13 cellular contexts compared by ENCODE assay signal in genomic region chr2:239348563-239349447, GRCh38. TPM values are rescaled to one million over a fixed set of nuclear protein-coding genes. Genes with fewer than 3 reads are reported as not detected.
DNase-seq lines count a peak whose midpoint lies in the region; TF ChIP-seq lines count a peak whose summit lies in the region.
"Had no signal": no experiment of that assay in that cellular context is flagged by ENCODE, and none has a peak within 500 bp of the region (broad histone marks: within the 10 kb centered on the region; RNA-seq: fewer than 3 reads in every experiment).

No MANE protein-coding gene starts in this region.

- H3K9me3 Mint-ChIP-seq in mesothelial cell of epicardium, result peaks cover under 1% of the 10 kb centered on the region
- H3K9me3 Mint-ChIP-seq: activated naive CD8-positive, alpha-beta T cell treated with anti-CD3 and anti-CD28 coated beads, Interleukin-2, amount 50 U/mL, for 24 hours had no signal

- TF ChIP-seq CTCF in LNCaP clone FGC (IDR thresholded peaks at IDR 0.05; ENCODE audit: control insufficient read depth, extremely low read depth, insufficient read depth), result no peak
- no peak for TF ChIP-seq CTCF in mesothelial cell of epicardium (IDR thresholded peaks at IDR 0.05; ENCODE audit: unreplicated experiment)
- no peak for TF ChIP-seq CTCF in testis (IDR thresholded peaks at IDR 0.05)
- TF ChIP-seq CTCF in A673 (conservative IDR thresholded peaks at IDR 0.05; ENCODE audit: low read depth, low read length), result no peak

- POLR2A ChIA-PET in A673 (lab: Charles Lee; ENCODE audit: low non-redundant PET), result no interaction called here

- intact Hi-C loops in testis (cut with DNase I; ENCODE audit: low total_unique reads) (no loop called here), A673 (cut with micrococcal nuclease; ENCODE audit: unreplicated experiment) (no loop called here)

- DNase-seq in LNCaP clone FGC (ENCODE audit: low read depth) (peak; percentile 63), epithelial cell of prostate (ENCODE audit: low read depth, low spot score) (no peak), mesothelial cell of epicardium (ENCODE audit: low spot score in 2 of 2, unreplicated experiment in 2 of 2) (no peak), testis (peak; percentile 62), A673 (ENCODE audit: low spot score) (no peak), GM03348 (ENCODE audit: low spot score) (no peak), HPDE6-E6E7 (ENCODE audit: extremely low spot score) (no peak), germinal center (ENCODE audit: low spot score) (no peak)
- DNase-seq: activated naive CD8-positive, alpha-beta T cell treated with anti-CD3 and anti-CD28 coated beads, Interleukin-2, amount 50 U/mL, for 24 hours; Calu3; KBM-7; NCI-H2081; OCI-M1 had no signal

- H3K36me3 Mint-ChIP-seq in mesothelial cell of epicardium, result peaks cover 16% of the 10 kb centered on the region

- H3K9me3 ChIP-seq in testis, result no peaks in the 10 kb centered on the region
- no peaks in the 10 kb centered on the region for H3K9me3 ChIP-seq in A673 (ENCODE audit: low read depth, low read length, poor library complexity, severe bottlenecking)

- H3K27me3 ChIP-seq in testis (no peaks in the 10 kb centered on the region), A673 (replicated peaks; ENCODE audit: insufficient read depth, low read depth, low read length, poor library complexity) (no peaks in the 10 kb centered on the region)

- H3K4me1 Mint-ChIP-seq in mesothelial cell of epicardium, result peaks cover 12% of the 10 kb centered on the region
- H3K4me1 Mint-ChIP-seq: activated naive CD8-positive, alpha-beta T cell treated with anti-CD3 and anti-CD28 coated beads, Interleukin-2, amount 50 U/mL, for 24 hours had no signal

- no TSS peak for BruUV-seq in A673 (replicated peaks; lab: Mats Ljungman, UMichigan)

- CTCF ChIA-PET in A673 (lab: Charles Lee), result no interaction called here

- no peak for TF ChIP-seq POLR2A in testis (IDR thresholded peaks at IDR 0.05)

- 77 to 81% methylated on average over 18 to 29 of the region's 29 CpGs for WGBS in testis, 2 donors

- H3K27ac Mint-ChIP-seq in mesothelial cell of epicardium, result peak overlapping the region; percentile 70
- H3K27ac Mint-ChIP-seq: activated naive CD8-positive, alpha-beta T cell treated with anti-CD3 and anti-CD28 coated beads, Interleukin-2, amount 50 U/mL, for 24 hours had no signal

- no peaks in the 10 kb centered on the region for H3K36me3 ChIP-seq in testis (ENCODE audit: low read depth, missing control alignments)
- H3K36me3 ChIP-seq in A673 (ENCODE audit: insufficient read depth, low read length, poor library complexity, severe bottlenecking), result peaks cover 4% of the 10 kb centered on the region

- H3K4me1 ChIP-seq in testis (peaks cover 4% of the 10 kb centered on the region), A673 (ENCODE audit: insufficient read depth, low read length, poor library complexity, severe bottlenecking) (no peaks in the 10 kb centered on the region)

- H3K27ac ChIP-seq in epithelial cell of prostate (peak overlapping the region; percentile 30), testis (peak overlapping the region; percentile 67 to 88), A673 (ENCODE audit: low read depth, low read length, poor library complexity, severe bottlenecking) (no peak overlapping the region)

- H3K27me3 Mint-ChIP-seq in mesothelial cell of epicardium (ENCODE audit: low read depth), result no peaks in the 10 kb centered on the region
- H3K27me3 Mint-ChIP-seq: activated naive CD8-positive, alpha-beta T cell treated with anti-CD3 and anti-CD28 coated beads, Interleukin-2, amount 50 U/mL, for 24 hours had no signal

- H3K4me3 ChIP-seq in LNCaP clone FGC (ENCODE audit: low read depth, low read length) (no peak overlapping the region), testis (no peak overlapping the region), A673 (ENCODE audit: low read depth, low read length, poor library complexity, severe bottlenecking) (no peak overlapping the region)

- no peak overlapping the region for H3K4me3 Mint-ChIP-seq in mesothelial cell of epicardium
- H3K4me3 Mint-ChIP-seq: activated naive CD8-positive, alpha-beta T cell treated with anti-CD3 and anti-CD28 coated beads, Interleukin-2, amount 50 U/mL, for 24 hours had no signal

RNA-seq across cellular contexts. Expression of gene HDAC4, which starts 52.0 kb away (rescaled TPM):
- 45.8 to 59.2 TPM (median 48.9 TPM) in 3 replicates for total RNA-seq in mesothelial cell of epicardium
- 10 to 100 TPM; 58.7 to 67.5 TPM for total RNA-seq in testis
- polyA plus RNA-seq in testis (ENCODE audit: insufficient read depth, low read depth, low replicate concordance), result 29.0 TPM
- total RNA-seq in A673 (2021), result 36.0 and 40.0 TPM in 2 replicates

Comparison
In these comparisons a context has a peak if more than half of its experiments do, and no peak if none do; other contexts are left out.
1. DNase-seq: peak in LNCaP clone FGC (single experiment) and testis (single experiment); none in epithelial cell of prostate (single experiment), mesothelial cell of epicardium (0 of 2), A673 (single experiment), GM03348 (single experiment), HPDE6-E6E7 (single experiment) and germinal center (single experiment).